In genomic region chr19:510606-511100, GRCh38 we compare ENCODE assay signal across 1 cellular context.
TF ChIP-seq lines count a peak whose summit lies in the region.

No MANE protein-coding gene starts in this region.

TF ChIP-seq in HepG2, 621 proteins besides CTCF, POLR2A, EP300 and RAD21 (continued from another document and continues in another):
- TF ChIP-seq, protein P1, sequence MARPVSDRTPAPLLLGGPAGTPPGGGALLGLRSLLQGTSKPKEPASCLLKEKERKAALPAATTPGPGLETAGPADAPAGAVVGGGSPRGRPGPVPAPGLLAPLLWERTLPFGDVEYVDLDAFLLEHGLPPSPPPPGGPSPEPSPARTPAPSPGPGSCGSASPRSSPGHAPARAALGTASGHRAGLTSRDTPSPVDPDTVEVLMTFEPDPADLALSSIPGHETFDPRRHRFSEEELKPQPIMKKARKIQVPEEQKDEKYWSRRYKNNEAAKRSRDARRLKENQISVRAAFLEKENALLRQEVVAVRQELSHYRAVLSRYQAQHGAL (CRISPR knock-in tag; IDR thresholded peaks at IDR 0.05; ENCODE audit: not compliant biosample characterization) = no peak
- TF ChIP-seq, protein P2, sequence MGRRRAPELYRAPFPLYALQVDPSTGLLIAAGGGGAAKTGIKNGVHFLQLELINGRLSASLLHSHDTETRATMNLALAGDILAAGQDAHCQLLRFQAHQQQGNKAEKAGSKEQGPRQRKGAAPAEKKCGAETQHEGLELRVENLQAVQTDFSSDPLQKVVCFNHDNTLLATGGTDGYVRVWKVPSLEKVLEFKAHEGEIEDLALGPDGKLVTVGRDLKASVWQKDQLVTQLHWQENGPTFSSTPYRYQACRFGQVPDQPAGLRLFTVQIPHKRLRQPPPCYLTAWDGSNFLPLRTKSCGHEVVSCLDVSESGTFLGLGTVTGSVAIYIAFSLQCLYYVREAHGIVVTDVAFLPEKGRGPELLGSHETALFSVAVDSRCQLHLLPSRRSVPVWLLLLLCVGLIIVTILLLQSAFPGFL (CRISPR knock-in tag; IDR thresholded peaks at IDR 0.05) = no peak
- TF ChIP-seq HOXA3 (CRISPR knock-in tag; IDR thresholded peaks at IDR 0.05) (peak; percentile 78), CAMTA2 (CRISPR knock-in tag; IDR thresholded peaks at IDR 0.05; ENCODE audit: borderline replicate concordance) (no peak), IRF1 (CRISPR knock-in tag; IDR thresholded peaks at IDR 0.05; ENCODE audit: low read depth) (no peak), DNMT3B (CRISPR knock-in tag; conservative IDR thresholded peaks at IDR 0.05) (no peak), XRCC5 (optimal IDR thresholded peaks at IDR 0.05; ENCODE audit: low read length) (peak; percentile 97), ZNF660 (CRISPR knock-in tag; IDR thresholded peaks at IDR 0.05; ENCODE audit: borderline replicate concordance, low read depth) (no peak), KLF15 (CRISPR knock-in tag; IDR thresholded peaks at IDR 0.05; ENCODE audit: borderline replicate concordance) (no peak), REPIN1 (CRISPR knock-in tag; IDR thresholded peaks at IDR 0.05; ENCODE audit: borderline replicate concordance, low read depth) (peak; percentile 49; the same call in 1 of the 2 replicates), NFYB (CRISPR knock-in tag; IDR thresholded peaks at IDR 0.05) (no peak), HNRNPUL1 (IDR thresholded peaks at IDR 0.05; ENCODE audit: low read depth, low read length) (no peak), ZSCAN9 (CRISPR knock-in tag; IDR thresholded peaks at IDR 0.05; ENCODE audit: borderline replicate concordance) (peak; percentile 43; the same call in 1 of the 2 replicates), TSC22D2 (CRISPR knock-in tag; IDR thresholded peaks at IDR 0.05; ENCODE audit: borderline replicate concordance) (no peak), MBD4 (IDR thresholded peaks at IDR 0.05; ENCODE audit: borderline replicate concordance, low read length) (no peak), TCF7 (IDR thresholded peaks at IDR 0.05; ENCODE audit: low read depth) (no peak), ZNF646 (CRISPR knock-in tag; IDR thresholded peaks at IDR 0.05) (no peak), ZNF510 (CRISPR knock-in tag; IDR thresholded peaks at IDR 0.05; ENCODE audit: low read depth) (no peak), NCOR1 (IDR thresholded peaks at IDR 0.05; ENCODE audit: borderline replicate concordance, low read length) (no peak), CCDC6 (CRISPR knock-in tag; IDR thresholded peaks at IDR 0.05) (peak; percentile 40; the same call in 1 of the 2 replicates), GTF3A (CRISPR knock-in tag; conservative IDR thresholded peaks at IDR 0.05) (no peak), PITX1 (CRISPR knock-in tag; IDR thresholded peaks at IDR 0.05) (peak; percentile 74; the same call in 1 of the 2 replicates), ZSCAN21 (CRISPR knock-in tag; IDR thresholded peaks at IDR 0.05; ENCODE audit: borderline replicate concordance) (peak; percentile 31; the same call in 1 of the 2 replicates), ZNF275 (CRISPR knock-in tag; IDR thresholded peaks at IDR 0.05; ENCODE audit: borderline replicate concordance) (no peak), ZC3H4 (CRISPR knock-in tag; IDR thresholded peaks at IDR 0.05; ENCODE audit: borderline replicate concordance) (no peak), ZNF263 (CRISPR knock-in tag; IDR thresholded peaks at IDR 0.05) (peak; percentile 69), ATF1 (CRISPR knock-in tag; IDR thresholded peaks at IDR 0.05) (no peak), ZNF337 (CRISPR knock-in tag; IDR thresholded peaks at IDR 0.05; ENCODE audit: borderline replicate concordance, low read depth) (no peak), ZNF354B (CRISPR knock-in tag; IDR thresholded peaks at IDR 0.05) (no peak), ZNF34 (CRISPR knock-in tag; IDR thresholded peaks at IDR 0.05; ENCODE audit: borderline replicate concordance) (0 out of 2 replicates have a peak, but pooled peaks have one; percentile 54)
- TF ChIP-seq, protein P3, sequence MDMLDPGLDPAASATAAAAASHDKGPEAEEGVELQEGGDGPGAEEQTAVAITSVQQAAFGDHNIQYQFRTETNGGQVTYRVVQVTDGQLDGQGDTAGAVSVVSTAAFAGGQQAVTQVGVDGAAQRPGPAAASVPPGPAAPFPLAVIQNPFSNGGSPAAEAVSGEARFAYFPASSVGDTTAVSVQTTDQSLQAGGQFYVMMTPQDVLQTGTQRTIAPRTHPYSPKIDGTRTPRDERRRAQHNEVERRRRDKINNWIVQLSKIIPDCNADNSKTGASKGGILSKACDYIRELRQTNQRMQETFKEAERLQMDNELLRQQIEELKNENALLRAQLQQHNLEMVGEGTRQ (IDR thresholded peaks at IDR 0.05; ENCODE audit: low read depth, low read length) = no peak
- TF ChIP-seq, protein P3 (CRISPR knock-in tag; IDR thresholded peaks at IDR 0.05; ENCODE audit: borderline replicate concordance) = no peak
- TF ChIP-seq, protein P4, sequence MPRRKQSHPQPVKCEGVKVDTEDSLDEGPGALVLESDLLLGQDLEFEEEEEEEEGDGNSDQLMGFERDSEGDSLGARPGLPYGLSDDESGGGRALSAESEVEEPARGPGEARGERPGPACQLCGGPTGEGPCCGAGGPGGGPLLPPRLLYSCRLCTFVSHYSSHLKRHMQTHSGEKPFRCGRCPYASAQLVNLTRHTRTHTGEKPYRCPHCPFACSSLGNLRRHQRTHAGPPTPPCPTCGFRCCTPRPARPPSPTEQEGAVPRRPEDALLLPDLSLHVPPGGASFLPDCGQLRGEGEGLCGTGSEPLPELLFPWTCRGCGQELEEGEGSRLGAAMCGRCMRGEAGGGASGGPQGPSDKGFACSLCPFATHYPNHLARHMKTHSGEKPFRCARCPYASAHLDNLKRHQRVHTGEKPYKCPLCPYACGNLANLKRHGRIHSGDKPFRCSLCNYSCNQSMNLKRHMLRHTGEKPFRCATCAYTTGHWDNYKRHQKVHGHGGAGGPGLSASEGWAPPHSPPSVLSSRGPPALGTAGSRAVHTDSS (CRISPR knock-in tag; conservative IDR thresholded peaks at IDR 0.05) = no peak
- TF ChIP-seq, protein P5, sequence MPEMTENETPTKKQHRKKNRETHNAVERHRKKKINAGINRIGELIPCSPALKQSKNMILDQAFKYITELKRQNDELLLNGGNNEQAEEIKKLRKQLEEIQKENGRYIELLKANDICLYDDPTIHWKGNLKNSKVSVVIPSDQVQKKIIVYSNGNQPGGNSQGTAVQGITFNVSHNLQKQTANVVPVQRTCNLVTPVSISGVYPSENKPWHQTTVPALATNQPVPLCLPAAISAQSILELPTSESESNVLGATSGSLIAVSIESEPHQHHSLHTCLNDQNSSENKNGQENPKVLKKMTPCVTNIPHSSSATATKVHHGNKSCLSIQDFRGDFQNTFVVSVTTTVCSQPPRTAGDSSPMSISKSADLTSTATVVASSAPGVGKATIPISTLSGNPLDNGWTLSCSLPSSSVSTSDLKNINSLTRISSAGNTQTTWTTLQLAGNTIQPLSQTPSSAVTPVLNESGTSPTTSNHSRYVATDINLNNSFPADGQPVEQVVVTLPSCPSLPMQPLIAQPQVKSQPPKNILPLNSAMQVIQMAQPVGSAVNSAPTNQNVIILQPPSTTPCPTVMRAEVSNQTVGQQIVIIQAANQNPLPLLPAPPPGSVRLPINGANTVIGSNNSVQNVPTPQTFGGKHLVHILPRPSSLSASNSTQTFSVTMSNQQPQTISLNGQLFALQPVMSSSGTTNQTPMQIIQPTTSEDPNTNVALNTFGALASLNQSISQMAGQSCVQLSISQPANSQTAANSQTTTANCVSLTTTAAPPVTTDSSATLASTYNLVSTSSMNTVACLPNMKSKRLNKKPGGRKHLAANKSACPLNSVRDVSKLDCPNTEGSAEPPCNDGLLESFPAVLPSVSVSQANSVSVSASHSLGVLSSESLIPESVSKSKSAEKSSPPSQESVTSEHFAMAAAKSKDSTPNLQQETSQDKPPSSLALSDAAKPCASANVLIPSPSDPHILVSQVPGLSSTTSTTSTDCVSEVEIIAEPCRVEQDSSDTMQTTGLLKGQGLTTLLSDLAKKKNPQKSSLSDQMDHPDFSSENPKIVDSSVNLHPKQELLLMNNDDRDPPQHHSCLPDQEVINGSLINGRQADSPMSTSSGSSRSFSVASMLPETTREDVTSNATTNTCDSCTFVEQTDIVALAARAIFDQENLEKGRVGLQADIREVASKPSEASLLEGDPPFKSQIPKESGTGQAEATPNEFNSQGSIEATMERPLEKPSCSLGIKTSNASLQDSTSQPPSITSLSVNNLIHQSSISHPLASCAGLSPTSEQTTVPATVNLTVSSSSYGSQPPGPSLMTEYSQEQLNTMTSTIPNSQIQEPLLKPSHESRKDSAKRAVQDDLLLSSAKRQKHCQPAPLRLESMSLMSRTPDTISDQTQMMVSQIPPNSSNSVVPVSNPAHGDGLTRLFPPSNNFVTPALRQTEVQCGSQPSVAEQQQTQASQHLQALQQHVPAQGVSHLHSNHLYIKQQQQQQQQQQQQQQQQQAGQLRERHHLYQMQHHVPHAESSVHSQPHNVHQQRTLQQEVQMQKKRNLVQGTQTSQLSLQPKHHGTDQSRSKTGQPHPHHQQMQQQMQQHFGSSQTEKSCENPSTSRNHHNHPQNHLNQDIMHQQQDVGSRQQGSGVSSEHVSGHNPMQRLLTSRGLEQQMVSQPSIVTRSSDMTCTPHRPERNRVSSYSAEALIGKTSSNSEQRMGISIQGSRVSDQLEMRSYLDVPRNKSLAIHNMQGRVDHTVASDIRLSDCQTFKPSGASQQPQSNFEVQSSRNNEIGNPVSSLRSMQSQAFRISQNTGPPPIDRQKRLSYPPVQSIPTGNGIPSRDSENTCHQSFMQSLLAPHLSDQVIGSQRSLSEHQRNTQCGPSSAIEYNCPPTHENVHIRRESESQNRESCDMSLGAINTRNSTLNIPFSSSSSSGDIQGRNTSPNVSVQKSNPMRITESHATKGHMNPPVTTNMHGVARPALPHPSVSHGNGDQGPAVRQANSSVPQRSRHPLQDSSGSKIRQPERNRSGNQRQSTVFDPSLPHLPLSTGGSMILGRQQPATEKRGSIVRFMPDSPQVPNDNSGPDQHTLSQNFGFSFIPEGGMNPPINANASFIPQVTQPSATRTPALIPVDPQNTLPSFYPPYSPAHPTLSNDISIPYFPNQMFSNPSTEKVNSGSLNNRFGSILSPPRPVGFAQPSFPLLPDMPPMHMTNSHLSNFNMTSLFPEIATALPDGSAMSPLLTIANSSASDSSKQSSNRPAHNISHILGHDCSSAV (CRISPR knock-in tag; IDR thresholded peaks at IDR 0.05; ENCODE audit: borderline replicate concordance) = no peak
- TF ChIP-seq, protein P6, sequence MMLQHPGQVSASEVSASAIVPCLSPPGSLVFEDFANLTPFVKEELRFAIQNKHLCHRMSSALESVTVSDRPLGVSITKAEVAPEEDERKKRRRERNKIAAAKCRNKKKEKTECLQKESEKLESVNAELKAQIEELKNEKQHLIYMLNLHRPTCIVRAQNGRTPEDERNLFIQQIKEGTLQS (CRISPR knock-in tag; IDR thresholded peaks at IDR 0.05) = no peak
